In genomic region chrX:8126092-8126491, GRCh38 we compare ENCODE assay signal across 10 cellular contexts. TPM values are rescaled to one million over a fixed set of nuclear protein-coding genes. Genes with fewer than 3 reads are reported as not detected.
"Had no signal": no experiment of that assay in that cellular context is flagged by ENCODE, and none has a peak within 500 bp of the region (broad histone marks: within the 10 kb centered on the region; RNA-seq: fewer than 3 reads in every experiment).

No MANE protein-coding gene starts in this region.

- H3K9me3 Mint-ChIP-seq: GM23338 had no signal

- H3K27me3 Mint-ChIP-seq: IgD-negative memory B cell had no signal

- H3K27ac Mint-ChIP-seq: GM23338, HFFc6 had no signal

- H3K4me3 Mint-ChIP-seq: GM23338, H9, HFFc6, IgD-negative memory B cell had no signal

- H3K27ac ChIP-seq: HL-60 had no signal

- H3K4me3 ChIP-seq: GM23338 had no signal

- H3K4me1 Mint-ChIP-seq: GM23338, H9, IgD-negative memory B cell had no signal

- ATAC-seq: GM23338 had no signal

- FAIRE-seq: H1, H54 had no signal

- H3K4me2 ChIP-seq: GM23338 had no signal

- H2AFZ ChIP-seq: GM23338 had no signal

- H3K36me3 Mint-ChIP-seq: IgD-negative memory B cell had no signal

- DNase-seq: H9, HCEC 1CT, HFFc6, KBM-7 had no signal

RNA-seq across cellular contexts. Expression of gene VCX2, which starts 45.0 kb away (rescaled TPM):
- total RNA-seq: GM23338, H1, H9, HFFc6, HT1080 had no signal
- polyA plus RNA-seq: GM23338, H1, IgD-negative memory B cell had no signal
